ENCODE assay signal across 24 cellular contexts in the genomic region with DNA sequence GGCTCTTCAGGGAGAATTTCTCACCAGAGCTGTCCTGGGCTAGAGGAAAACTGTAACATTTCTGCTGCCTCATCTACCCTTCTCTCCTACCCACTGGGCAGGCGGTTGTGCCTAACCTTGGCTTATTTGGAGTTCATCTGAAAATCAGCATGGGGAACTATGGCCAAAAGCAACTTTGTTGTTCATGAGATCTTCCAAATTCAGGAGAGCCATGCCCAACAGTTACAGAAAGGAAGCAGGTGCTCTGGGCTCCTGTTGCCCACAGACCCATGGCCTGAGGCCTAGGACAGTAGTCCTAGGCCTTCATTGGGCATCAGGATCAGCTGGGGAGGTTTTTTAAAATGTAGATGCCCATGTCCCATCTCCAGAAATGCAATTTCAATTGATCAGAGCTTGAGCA.
"Had no signal": no experiment of that assay in that cellular context is flagged by ENCODE, and none has a peak within 500 bp of the region (broad histone marks: within the 10 kb centered on the region; RNA-seq: fewer than 3 reads in every experiment).

No MANE protein-coding gene starts in this region.

- H3K36me3 ChIP-seq: gastrocnemius medialis, prostate gland, sigmoid colon, spleen, tibial artery had no signal

- H3K27me3 ChIP-seq: dorsolateral prefrontal cortex, gastrocnemius medialis, neural progenitor cell, sigmoid colon, testis, tibial artery had no signal

- H3K27ac ChIP-seq: epithelial cell of prostate, gastrocnemius medialis, neural progenitor cell, parathyroid adenoma, prostate gland, sigmoid colon, spleen, testis, tibial artery had no signal

- H3K9ac ChIP-seq: neural progenitor cell, parathyroid adenoma had no signal

- H3K9me3 ChIP-seq: prostate gland, testis had no signal

- H3K4me3 ChIP-seq: dorsolateral prefrontal cortex, gastrocnemius medialis, neural progenitor cell, prostate gland, sigmoid colon, spleen, testis, tibial artery had no signal

- DNase-seq: dorsolateral prefrontal cortex; effector CD4-positive, alpha-beta T cell; foreskin fibroblast; gastrocnemius medialis; kidney; mesenchymal stem cell; midbrain; naive thymus-derived CD4-positive, alpha-beta T cell; right cardiac atrium; spleen; stimulated activated CD4-positive, alpha-beta T cell treated with anti-CD3 and anti-CD28 coated beads, Interleukin-4, amount 100 ng/mL, for 4 hours; stimulated activated naive CD8-positive, alpha-beta T cell treated with anti-CD3 and anti-CD28 coated beads, Interleukin-15, Interleukin-2, amounts not matched to agents 100 U/mL and 50 U/mL, for 24 hours; substantia nigra; testis; tibial artery had no signal

- ATAC-seq: esophagus mucosa; gastrocnemius medialis; left lobe of liver; naive thymus-derived CD4-positive, alpha-beta T cell; right cardiac atrium; stimulated activated memory B cell treated with anti-CD40 and anti-IgM and Interleukin-4, amounts not matched to agents 10 μg/mL and 1 μg/mL and 100 μg/mL, for 72 hours; stimulated activated naive CD8-positive, alpha-beta T cell treated with anti-CD3 and anti-CD28 coated beads, Interleukin-15, Interleukin-2, amounts not matched to agents 100 U/mL and 50 U/mL, for 24 hours had no signal

- FAIRE-seq: kidney, urothelium cell line had no signal

- H3K4me1 ChIP-seq: gastrocnemius medialis, neural progenitor cell, parathyroid adenoma, prostate gland, sigmoid colon, spleen, testis, tibial artery had no signal
